Comparison of ENCODE assay signal across 8 cellular contexts in genomic region chr19:11535792-11536595, GRCh38. TPM values are rescaled to one million over a fixed set of nuclear protein-coding genes. Genes with fewer than 3 reads are reported as not detected.
A peak's percentile ranks its signal among the peaks of the same experiment; 100 is the strongest.
DNase-seq lines count a peak whose midpoint lies in the region.

No MANE protein-coding gene starts in this region.

- peak overlapping the region; percentile 47 to 85 for H3K27ac ChIP-seq in esophagus (ENCODE audit: low read depth in 2 of 2, low read length in 1 of 2)

- peak; percentile 58 to 76 for DNase-seq in NCI-H524 (lab: John Stamatoyannopoulos, UW)
- no peak for DNase-seq in NCI-H524 treated with DMSO at 0.1 percent for 48 hours (lab: John Stamatoyannopoulos, UW)
- DNase-seq in HT-29 (ENCODE audit: low spot score), result peak; percentile 77
- peak; percentile 96 for DNase-seq in OCI-M2 (lab: John Stamatoyannopoulos, UW; ENCODE audit: unreplicated experiment)
- DNase-seq in activated T-cell treated with anti-CD3 and anti-CD28 coated beads, Interleukin-2, amount 50 U/mL, for 1 hour, result peak; percentile 86
- peak; percentile 83 for DNase-seq in stimulated activated CD8-positive, alpha-beta memory T cell treated with anti-CD3 and anti-CD28 coated beads, Interleukin-4, amount 100 ng/mL, for 24 hours (ENCODE audit: low read depth)

- no peaks in the 10 kb centered on the region for H3K4me1 ChIP-seq in esophagus (ENCODE audit: control insufficient read depth in 2 of 2, insufficient read depth in 2 of 2, low read length in 1 of 2)
- peaks cover 9% of the 10 kb centered on the region for H3K4me1 ChIP-seq in mucosa of stomach (ENCODE audit: control insufficient read depth, insufficient read depth, low read length)

- no peaks in the 10 kb centered on the region for H3K9me3 ChIP-seq in esophagus (ENCODE audit: control insufficient read depth in 2 of 2, insufficient read depth in 1 of 2, low read depth in 1 of 2, low read length in 1 of 2)
- H3K9me3 ChIP-seq in mucosa of stomach (ENCODE audit: control insufficient read depth, low read length), result no peaks in the 10 kb centered on the region

- peak overlapping the region; percentile 60 for H3K9ac ChIP-seq in mucosa of stomach (ENCODE audit: low read length)

- H3K36me3 ChIP-seq in esophagus (ENCODE audit: control insufficient read depth in 2 of 2, insufficient read depth in 2 of 2, low read length in 1 of 2) (no peaks in the 10 kb centered on the region), mucosa of stomach (ENCODE audit: control insufficient read depth, insufficient read depth, low read length) (no peaks in the 10 kb centered on the region)

- no peaks in the 10 kb centered on the region for H3K27me3 ChIP-seq in esophagus (ENCODE audit: control insufficient read depth in 1 of 2, insufficient read depth in 2 of 2, low read length in 2 of 2)
- H3K27me3 ChIP-seq in mucosa of stomach (ENCODE audit: control insufficient read depth, insufficient read depth, low read length), result peaks cover 24% of the 10 kb centered on the region

- H3K4me3 ChIP-seq in esophagus (ENCODE audit: low read depth in 1 of 2, low read length in 2 of 2), result peak overlapping the region; percentile 14 to 25
- H3K4me3 ChIP-seq in mucosa of stomach (ENCODE audit: low read length), result peak overlapping the region; percentile 41

- whole genome bisulfite sequencing in esophagus, 2 donors, result 13 to 14% methylated on average over 54 of the region's 54 CpGs

RNA-seq across cellular contexts. Expression of gene CNN1, which starts 2.7 kb away (rescaled TPM):
- not detected in 2 replicates for total RNA-seq in HT-29 (2014; rRNA removed; shearing (Covaris generic))
- 100 to 1,000 TPM in 1 of 2 donors, 10 to 100 TPM in 1; 85.0 to 234 TPM for polyA plus RNA-seq in esophagus

RNA-seq across cellular contexts. Expression of gene ECSIT, which starts 7.1 kb away (rescaled TPM):
- total RNA-seq in HT-29 (2014; rRNA removed; shearing (Covaris generic)), result 55.7 and 56.4 TPM in 2 replicates
- 10 to 100 TPM; 36.3 to 41.2 TPM for polyA plus RNA-seq in esophagus

RNA-seq across cellular contexts. Expression of gene ELOF1, which starts 23.0 kb away (rescaled TPM):
- 41.0 and 48.1 TPM in 2 replicates for total RNA-seq in HT-29 (2014; rRNA removed; shearing (Covaris generic))
- 10 to 100 TPM; 43.4 to 46.6 TPM for polyA plus RNA-seq in esophagus

RNA-seq across cellular contexts. Expression of gene ZNF653, which starts 30.4 kb away (rescaled TPM):
- 7.5 and 9.8 TPM in 2 replicates for total RNA-seq in HT-29 (2014; rRNA removed; shearing (Covaris generic))
- 1 to 10 TPM; 6.2 to 9.2 TPM for polyA plus RNA-seq in esophagus

RNA-seq across cellular contexts. Expression of gene ACP5, which starts 41.5 kb away (rescaled TPM):
- total RNA-seq in HT-29 (2014; rRNA removed; shearing (Covaris generic)), result 0.83 and 1.4 TPM in 2 replicates
- polyA plus RNA-seq in esophagus, result 10 to 100 TPM; 23.5 to 33.9 TPM
